In the genomic region with DNA sequence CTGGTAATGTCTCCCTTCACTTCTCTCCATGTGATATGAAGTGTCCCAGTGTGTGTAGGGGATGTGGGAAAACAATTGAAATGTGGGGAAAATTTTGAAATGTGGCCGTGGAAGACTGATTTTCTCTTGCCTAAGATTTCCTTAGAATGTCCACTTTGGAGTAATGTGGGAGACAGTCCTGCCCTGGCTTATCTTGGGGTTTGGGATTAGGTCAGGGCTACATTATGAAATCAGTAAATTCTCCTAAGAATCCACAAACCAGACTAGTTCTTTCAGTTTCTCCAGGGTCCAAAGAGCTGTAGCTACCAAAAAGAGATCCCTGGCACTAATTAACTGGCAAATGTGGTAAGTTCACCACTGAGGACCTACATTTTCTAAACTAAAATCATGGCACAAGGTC, we compare ENCODE assay signal across 10 cellular contexts. TPM values are rescaled to one million over a fixed set of nuclear protein-coding genes. Genes with fewer than 3 reads are reported as not detected.
"Had no signal": no experiment of that assay in that cellular context is flagged by ENCODE, and none has a peak within 500 bp of the region (broad histone marks: within the 10 kb centered on the region; RNA-seq: fewer than 3 reads in every experiment).

No MANE protein-coding gene starts in this region.

- FAIRE-seq: H54, HTR-8/SVneo, K562 had no signal

- DNase-seq: GM23248, GOT3, H9, HCEC 1CT, IMR-90, KG1 had no signal

- H3K27ac ChIP-seq: GM23248 had no signal

- H3K4me3 ChIP-seq: GM23248, K562 had no signal

- H3K9ac ChIP-seq: GM23248 had no signal

- ATAC-seq: K562 had no signal

- H2AFZ ChIP-seq: GM23248 had no signal

RNA-seq across cellular contexts. Expression of a gene that starts 22.8 kb away (rescaled TPM):
- total RNA-seq: HT-29 had no signal

RNA-seq across cellular contexts. Expression of a gene that starts 29.4 kb away (rescaled TPM):
- total RNA-seq: HT-29 had no signal
